Comparison of ENCODE assay signal across 21 cellular contexts in the genomic region with DNA sequence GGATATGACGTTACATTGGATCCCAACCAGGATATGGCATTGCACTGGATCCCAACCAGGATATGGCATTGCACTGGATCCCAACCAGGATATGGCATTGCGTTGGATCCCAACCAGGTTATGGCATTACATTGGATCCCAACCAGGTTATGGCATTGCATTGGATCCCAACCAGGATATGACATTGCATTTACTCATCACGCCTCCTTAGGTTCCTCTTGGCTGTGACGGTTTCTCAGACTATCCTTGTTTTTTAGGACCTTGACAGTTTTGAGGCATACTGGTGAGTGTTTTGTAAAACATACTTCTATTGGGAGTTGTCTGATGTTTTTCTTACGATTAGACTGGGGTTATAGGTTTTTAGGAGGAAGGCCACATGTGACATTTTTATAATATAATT.
"Had no signal": no experiment of that assay in that cellular context is flagged by ENCODE, and none has a peak within 500 bp of the region (broad histone marks: within the 10 kb centered on the region; RNA-seq: fewer than 3 reads in every experiment).

No MANE protein-coding gene starts in this region.

- FAIRE-seq: RCC 7860 had no signal

- H3K9me3 ChIP-seq: ascending aorta, body of pancreas had no signal

- H3K27ac ChIP-seq: ascending aorta, body of pancreas had no signal

- ATAC-seq: activated CD8-positive, alpha-beta memory T cell treated with anti-CD3 and anti-CD28 coated beads, Interleukin-2, amount 10 ng/mL, durations not matched to agents 7 days and 5 days; activated naive CD4-positive, alpha-beta T cell treated with anti-CD3 and anti-CD28 coated beads, Interleukin-2, amount 50 U/mL, for 72 hours; activated naive CD8-positive, alpha-beta T cell treated with anti-CD3 and anti-CD28 coated beads, Interleukin-2, amount 50 U/mL, for 24 hours; body of pancreas; WTC11 had no signal

- H3K4me3 ChIP-seq: ascending aorta, body of pancreas had no signal

- DNase-seq: activated CD4-positive, alpha-beta T cell treated with anti-CD3 and anti-CD28 coated beads, Interleukin-2, amount 10 ng/mL, durations not matched to agents 24 days and 14 days; activated CD4-positive, alpha-beta T cell treated with anti-CD3 and anti-CD28 coated beads, Interleukin-2, amount 50 U/mL, for 48 hours; activated CD4-positive, CD25-positive, alpha-beta regulatory T cell treated with anti-CD3 and anti-CD28 coated beads, Interleukin-2, amount 50 U/mL, for 72 hours; activated CD8-positive, alpha-beta memory T cell treated with anti-CD3 and anti-CD28 coated beads, Interleukin-2, amount 10 ng/mL, durations not matched to agents 7 days and 5 days; activated effector memory CD4-positive, alpha-beta T cell treated with Interleukin-2 at 50 U/mL for 16 hours; activated naive CD4-positive, alpha-beta T cell; activated naive CD8-positive, alpha-beta T cell treated with anti-CD3 and anti-CD28 coated beads, Interleukin-2, amount 50 U/mL, for 24 hours; activated T-cell treated with anti-CD3 and anti-CD28 coated beads, Interleukin-2, amount 50 U/mL, for 24 hours; amniotic stem cell; body of pancreas; NCI-H1105 treated with DMSO at 0.1 percent for 48 hours; NCI-H1436 treated with DMSO at 0.1 percent for 48 hours; NCI-H187; NCI-H2081; NCI-H446; NCI-H524; SHP77 treated with DMSO at 0.1 percent for 48 hours had no signal

- H3K36me3 ChIP-seq: ascending aorta had no signal

- H3K27me3 ChIP-seq: ascending aorta, body of pancreas had no signal
